In genomic region chr16:2926660-2927646, GRCh38 we compare ENCODE assay signal across 8 cellular contexts. TPM values are rescaled to one million over a fixed set of nuclear protein-coding genes. Genes with fewer than 3 reads are reported as not detected.
A peak's percentile ranks its signal among the peaks of the same experiment; 100 is the strongest.
DNase-seq lines count a peak whose midpoint lies in the region; ATAC-seq, FAIRE-seq and TF ChIP-seq lines count a peak whose summit lies in the region.

No MANE protein-coding gene starts in this region.

- H3K4me3 ChIP-seq in A549 (no peak overlapping the region), ovary (no peak overlapping the region), suprapubic skin (no peak overlapping the region)

- CTCF ChIA-PET in A549 (lab: Yijun Ruan, JAX), result interaction anchor here (0.5 to 9.6 kb wide), 46 partner anchors 11 to 543 kb away, joined by 3 to 190 read pairs (median 5); partner anchors contain the start of genes FLYWCH1, FLYWCH2, KREMEN2 and PAQR4

- 0 out of 6 replicates have a peak overlapping the region, but pooled peaks of 1 of the 2 experiments have one; percentile 2 for H3K27ac ChIP-seq in A549
- no peak overlapping the region for H3K27ac ChIP-seq in ovary
- H3K27ac ChIP-seq in suprapubic skin, result no peak overlapping the region

- no peak for TF ChIP-seq POLR2A in A549 (IDR thresholded peaks at IDR 0.05; ENCODE audit: low read length)
- TF ChIP-seq POLR2A in ovary (IDR thresholded peaks at IDR 0.05), result no peak
- TF ChIP-seq POLR2A in suprapubic skin (IDR thresholded peaks at IDR 0.05), result no peak

- peak; percentile 94 for FAIRE-seq in A549 (lab: Jason Lieb, UNC)

- intact Hi-C loops in ovary (cut with DNase I), result loop anchor here in 1 of 4 donors (5.0 kb wide), 1 partner anchor 50 kb away; no protein-coding TSS in a partner anchor

- H3K4me1 ChIP-seq in A549 (peaks cover 3% of the 10 kb centered on the region; the same call in 1 of the 3 replicates), ovary (ENCODE audit: insufficient read depth) (peaks cover 1% of the 10 kb centered on the region), suprapubic skin (peaks cover 18% of the 10 kb centered on the region)

- peak; percentile 89 to 93 for ATAC-seq in A549
- peak; percentile 57 for ATAC-seq in GM18867 (IDR thresholded peaks at IDR 0.05; ENCODE audit: unreplicated experiment)

- POLR2A ChIA-PET in A549 (lab: Yijun Ruan, JAX), result interaction anchor here (0.5 to 1.2 kb wide), 6 partner anchors 19 to 244 kb away, joined by 3 to 7 read pairs (median 3); partner anchors contain the start of genes FLYWCH2 and KCTD5

- H3K9me3 ChIP-seq in A549, result no peaks in the 10 kb centered on the region
- no peaks in the 10 kb centered on the region for H3K9me3 ChIP-seq in ovary
- H3K9me3 ChIP-seq in suprapubic skin, result no peaks in the 10 kb centered on the region

- peak; percentile 91 for TF ChIP-seq CTCF in A549 (IDR thresholded peaks at IDR 0.05)
- peak; percentile 74 to 91 (median 89) for TF ChIP-seq CTCF in ovary (IDR thresholded peaks at IDR 0.05)
- peak; percentile 94 to 97 for TF ChIP-seq CTCF in suprapubic skin (IDR thresholded peaks at IDR 0.05)

- DNase-seq in A549 (ENCODE audit: low read depth in 1 of 2, low spot score in 1 of 2) (peak; percentile 55 to 89), NCI-H1092 treated with DMSO at 0.1 percent for 48 hours (lab: John Stamatoyannopoulos, UW) (peak; percentile 81), SK-N-DZ (ENCODE audit: low spot score) (peak; percentile 86), germinal center (ENCODE audit: low spot score) (peak; percentile 81), ovary (peak; percentile 71 to 89 (median 84)), suprapubic skin (ENCODE audit: low spot score in 2 of 2) (peak; percentile 94 to 96)
- peak; percentile 76 for DNase-seq in activated gamma-delta T cell treated with anti-CD3 and anti-CD28 coated beads, Interleukin-2, amount 50 U/mL, for 16 hours (ENCODE audit: low read depth)

- H3K36me3 ChIP-seq in ovary, result no peaks in the 10 kb centered on the region
- H3K36me3 ChIP-seq in suprapubic skin, result peaks cover 32% of the 10 kb centered on the region

- H3K4me2 ChIP-seq in A549, result peak overlapping the region; percentile 71

- 19% methylated on average over 23 of the region's 23 CpGs for WGBS in A549 (ENCODE audit: missing lambda C conversion rate)
- 16 to 18% (median 17%) methylated on average over 23 of the region's 23 CpGs for WGBS in ovary, 3 donors
- WGBS in suprapubic skin, result 18% methylated on average over 23 of the region's 23 CpGs

- no peaks in the 10 kb centered on the region for H3K27me3 ChIP-seq in ovary
- no peaks in the 10 kb centered on the region for H3K27me3 ChIP-seq in suprapubic skin

- TF ChIP-seq EP300 in A549 (IDR thresholded peaks at IDR 0.05) (no peak), ovary (IDR thresholded peaks at IDR 0.05) (no peak), suprapubic skin (IDR thresholded peaks at IDR 0.05) (no peak)

- peak; percentile 73 to 79 for TF ChIP-seq RAD21 in A549 (conservative IDR thresholded peaks at IDR 0.05 in 1 of 2, IDR thresholded peaks at IDR 0.05 in 1 of 2)

TF ChIP-seq in A549, 52 proteins besides CTCF, POLR2A, EP300 and RAD21:
- TF ChIP-seq SMC3 (IDR thresholded peaks at IDR 0.05) (peak; percentile 58), ESRRA (IDR thresholded peaks at IDR 0.05; ENCODE audit: borderline replicate concordance, low read length) (no peak), EHMT2 (IDR thresholded peaks at IDR 0.05; ENCODE audit: low read depth) (no peak), MAFK (IDR thresholded peaks at IDR 0.05; ENCODE audit: partially characterized antibody) (peak; percentile 37), MAX (IDR thresholded peaks at IDR 0.05) (peak; percentile 84)

RNA-seq across cellular contexts. Expression of gene FLYWCH1, which starts 15.2 kb away (rescaled TPM):
- polyA plus RNA-seq in A549 (2011; rRNA removed) (9.3 and 10.6 TPM in 2 replicates), A549 (2017; fragmentation: RNase III; extraction: RNeasy Plus Mini Kit Qiagen cat#74134 plus additional on column Dnase treatment) (20.5 to 22.5 TPM (median 22.3 TPM) in 3 replicates), ovary (10 to 100 TPM in 1 of 2 donors, 1 to 10 TPM in 1; 2.2 to 37.2 TPM)
- 25.4 and 33.8 TPM in 2 replicates for polyA plus RNA-seq in A549 (2012; cell fraction: cytosol; rRNA removed)
- polyA plus RNA-seq in A549 (2012; cell fraction: nucleus; rRNA removed), result 108 and 114 TPM in 2 replicates
- polyA minus RNA-seq in A549 (2011; rRNA and poly(A)+ RNA removed), result 6.8 and 12.8 TPM in 2 replicates
- polyA plus RNA-seq in SK-N-DZ (2014; cell fraction: cytosol; rRNA removed), result 8.9 and 24.9 TPM in 2 replicates
- 16.2 and 22.0 TPM in 2 replicates for polyA plus RNA-seq in SK-N-DZ (2014; cell fraction: nucleus; rRNA removed)
- total RNA-seq in ovary (10 to 100 TPM; 31.4 to 66.9 (median 55.3) TPM), suprapubic skin (10 to 100 TPM; 32.7 to 81.8 (median 52.1) TPM)

RNA-seq across cellular contexts. Expression of gene KREMEN2, which starts 37.1 kb away (rescaled TPM):
- polyA plus RNA-seq in A549 (2011; rRNA removed), result 0.28 and 0.35 TPM in 2 replicates
- polyA plus RNA-seq in A549 (2012; cell fraction: cytosol; rRNA removed), result 1.9 and 3.0 TPM in 2 replicates
- 7.3 and 11.0 TPM in 2 replicates for polyA plus RNA-seq in A549 (2012; cell fraction: nucleus; rRNA removed)
- polyA plus RNA-seq in A549 (2017; fragmentation: RNase III; extraction: RNeasy Plus Mini Kit Qiagen cat#74134 plus additional on column Dnase treatment), result 1.4 to 1.6 TPM (median 1.5 TPM) in 3 replicates
- 0.15 TPM in 1 of 2 replicates, not detected in the other for polyA minus RNA-seq in A549 (2011; rRNA and poly(A)+ RNA removed)
- 16.9 and 22.7 TPM in 2 replicates for polyA plus RNA-seq in SK-N-DZ (2014; cell fraction: cytosol; rRNA removed)
- polyA plus RNA-seq in SK-N-DZ (2014; cell fraction: nucleus; rRNA removed), result 45.5 and 46.1 TPM in 2 replicates
- under 1 TPM in 4 of 7 donors, not detected in 3; 0.18 to 0.57 (median 0.23) TPM for total RNA-seq in ovary
- not detected for polyA plus RNA-seq in ovary
- 1 to 10 TPM; 1.0 to 4.2 (median 3.9) TPM for total RNA-seq in suprapubic skin

RNA-seq across cellular contexts. Expression of gene PAQR4, which starts 42.2 kb away (rescaled TPM):
- polyA plus RNA-seq in A549 (2011; rRNA removed), result 8.0 and 9.0 TPM in 2 replicates
- 22.4 and 35.8 TPM in 2 replicates for polyA plus RNA-seq in A549 (2012; cell fraction: cytosol; rRNA removed)
- 57.2 and 62.4 TPM in 2 replicates for polyA plus RNA-seq in A549 (2012; cell fraction: nucleus; rRNA removed)
- polyA plus RNA-seq in A549 (2017; fragmentation: RNase III; extraction: RNeasy Plus Mini Kit Qiagen cat#74134 plus additional on column Dnase treatment), result 17.5 to 18.6 TPM (median 18.5 TPM) in 3 replicates
- polyA minus RNA-seq in A549 (2011; rRNA and poly(A)+ RNA removed), result 7.6 and 9.4 TPM in 2 replicates
- polyA plus RNA-seq in SK-N-DZ (2014; cell fraction: cytosol; rRNA removed), result 61.7 and 66.7 TPM in 2 replicates
- polyA plus RNA-seq in SK-N-DZ (2014; cell fraction: nucleus; rRNA removed), result 84.7 and 92.4 TPM in 2 replicates
- 1 to 10 TPM in 4 of 7 donors, under 1 TPM in 3; 0.30 to 5.7 (median 2.4) TPM for total RNA-seq in ovary
- polyA plus RNA-seq in ovary, result 1 to 10 TPM; 1.4 to 1.5 TPM
- total RNA-seq in suprapubic skin, result 10 to 100 TPM in 3 of 4 donors, 1 to 10 TPM in 1; 4.7 to 19.2 (median 14.1) TPM

RNA-seq across cellular contexts. Expression of gene FLYWCH2, which starts 43.9 kb away (rescaled TPM):
- polyA plus RNA-seq in A549 (2011; rRNA removed) (22.7 and 23.2 TPM in 2 replicates), A549 (2017; fragmentation: RNase III; extraction: RNeasy Plus Mini Kit Qiagen cat#74134 plus additional on column Dnase treatment) (40.1 to 42.1 TPM (median 41.2 TPM) in 3 replicates), ovary (10 to 100 TPM in 1 of 2 donors, 1 to 10 TPM in 1; 3.0 to 50.9 TPM)
- 67.8 and 89.3 TPM in 2 replicates for polyA plus RNA-seq in A549 (2012; cell fraction: cytosol; rRNA removed)
- polyA plus RNA-seq in A549 (2012; cell fraction: nucleus; rRNA removed), result 52.7 and 59.0 TPM in 2 replicates
- polyA minus RNA-seq in A549 (2011; rRNA and poly(A)+ RNA removed), result 6.4 and 7.4 TPM in 2 replicates
- polyA plus RNA-seq in SK-N-DZ (2014; cell fraction: cytosol; rRNA removed), result 109 and 111 TPM in 2 replicates
- polyA plus RNA-seq in SK-N-DZ (2014; cell fraction: nucleus; rRNA removed), result 50.3 and 65.1 TPM in 2 replicates
- total RNA-seq in ovary (10 to 100 TPM; 24.7 to 46.0 (median 30.6) TPM), suprapubic skin (10 to 100 TPM; 31.5 to 42.1 (median 34.7) TPM)

RNA-seq across cellular contexts. Expression of gene PKMYT1, which starts 53.3 kb away (rescaled TPM):
- 8.4 and 10.5 TPM in 2 replicates for polyA plus RNA-seq in A549 (2011; rRNA removed)
- polyA plus RNA-seq in A549 (2012; cell fraction: cytosol; rRNA removed), result 76.4 and 102 TPM in 2 replicates
- polyA plus RNA-seq in A549 (2012; cell fraction: nucleus; rRNA removed), result 250 and 385 TPM in 2 replicates
- 50.5 to 55.2 TPM (median 52.5 TPM) in 3 replicates for polyA plus RNA-seq in A549 (2017; fragmentation: RNase III; extraction: RNeasy Plus Mini Kit Qiagen cat#74134 plus additional on column Dnase treatment)
- 3.4 and 5.8 TPM in 2 replicates for polyA minus RNA-seq in A549 (2011; rRNA and poly(A)+ RNA removed)
- polyA plus RNA-seq in SK-N-DZ (2014; cell fraction: cytosol; rRNA removed), result 90.4 and 97.4 TPM in 2 replicates
- 238 and 259 TPM in 2 replicates for polyA plus RNA-seq in SK-N-DZ (2014; cell fraction: nucleus; rRNA removed)
- 1 to 10 TPM in 3 of 7 donors, under 1 TPM in 2, not detected in 2; 0.23 to 2.6 (median 1.1) TPM for total RNA-seq in ovary
- polyA plus RNA-seq in ovary, result under 1 TPM in 1 of 2 donors, not detected in 1; 0.52 TPM
- total RNA-seq in suprapubic skin, result 1 to 10 TPM; 1.9 to 6.4 (median 4.7) TPM
